In genomic region chr2:137873860-137874259, GRCh38 we compare ENCODE assay signal across 19 cellular contexts.
"Had no signal": no experiment of that assay in that cellular context is flagged by ENCODE, and none has a peak within 500 bp of the region (broad histone marks: within the 10 kb centered on the region; RNA-seq: fewer than 3 reads in every experiment).

No MANE protein-coding gene starts in this region.

- DNase-seq: activated CD4-positive, alpha-beta T cell treated with anti-CD3 and anti-CD28 coated beads, Interleukin-2, amount 50 U/mL, for 1 hour; activated CD8-positive, alpha-beta memory T cell treated with anti-CD3 and anti-CD28 coated beads for 24 hours; activated CD8-positive, alpha-beta memory T cell treated with anti-CD3 and anti-CD28 coated beads, Interleukin-2, amount 50 U/mL, for 48 hours; activated effector memory CD4-positive, alpha-beta T cell treated with Interleukin-2 at 50 U/mL for 16 hours; activated naive CD4-positive, alpha-beta T cell treated with anti-CD3 and anti-CD28 coated beads, Interleukin-2, amount 50 U/mL, for 16 hours; activated T-cell treated with anti-CD3 and anti-CD28 coated beads, Interleukin-2, amount 50 U/mL, for 48 hours; cerebellar nuclear complex; cortex of kidney; erythroblast; foreskin melanocyte; glutamatergic neuron; kidney; right lobe of liver; small intestine; stimulated activated CD4-positive, alpha-beta T cell treated with anti-CD3 and anti-CD28 coated beads, Interleukin-15, amount 100 ng/mL, for 24 hours; stimulated activated CD4-positive, alpha-beta T cell treated with anti-CD3 and anti-CD28 coated beads, Interleukin-2, amount 100 ng/mL, for 48 hours; uterus had no signal

- FAIRE-seq: astrocyte, endometrium, kidney, small intestine had no signal
